10 cellular contexts compared by ENCODE assay signal in the genomic region with DNA sequence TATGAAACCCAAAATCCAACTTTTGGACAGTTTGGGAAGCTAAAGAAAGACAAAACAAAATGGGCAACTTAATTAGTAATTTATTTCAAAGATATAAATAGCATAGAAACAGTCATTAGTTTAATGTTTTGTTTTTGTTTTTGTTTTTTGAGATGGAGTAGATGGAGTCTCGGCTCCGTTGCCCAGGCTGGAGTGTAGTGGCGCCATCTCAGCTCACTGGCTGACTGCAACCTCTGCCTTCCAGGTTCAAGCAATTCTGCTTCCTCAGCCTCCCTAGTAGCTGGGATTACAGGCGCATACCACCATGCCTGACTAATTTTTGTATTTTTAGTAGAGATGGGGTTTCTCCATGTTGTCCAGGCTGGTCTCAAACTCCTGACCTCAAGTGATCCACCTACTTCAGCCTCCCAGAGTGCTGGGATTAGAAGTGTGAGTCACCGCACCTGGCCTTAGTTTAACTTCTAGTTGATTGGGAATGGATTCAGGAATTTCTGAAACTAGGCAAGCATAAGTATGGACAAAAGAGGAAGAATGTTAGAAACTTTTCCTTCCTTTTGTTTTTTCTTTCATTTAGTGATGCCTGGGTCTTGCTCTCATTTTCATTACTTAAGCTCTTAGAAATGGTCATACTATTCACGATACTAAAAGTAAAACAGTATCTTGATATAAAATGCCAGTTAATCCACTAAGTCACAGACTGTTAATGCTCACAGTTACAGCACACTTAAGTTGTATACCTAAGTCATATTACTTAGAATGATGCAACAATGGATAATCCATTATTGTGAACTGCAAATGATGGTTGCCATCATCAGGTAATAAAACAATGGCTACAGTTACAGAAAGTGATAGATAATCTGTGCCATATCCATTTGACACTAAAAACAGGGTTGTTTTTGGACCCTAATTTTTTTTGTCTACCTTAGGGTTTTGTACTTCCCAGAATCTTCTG. TPM values are rescaled to one million over a fixed set of nuclear protein-coding genes. Genes with fewer than 3 reads are reported as not detected.
DNase-seq lines count a peak whose midpoint lies in the region; ATAC-seq and TF ChIP-seq lines count a peak whose summit lies in the region.
"Had no signal": no experiment of that assay in that cellular context is flagged by ENCODE, and none has a peak within 500 bp of the region (broad histone marks: within the 10 kb centered on the region; RNA-seq: fewer than 3 reads in every experiment).

No MANE protein-coding gene starts in this region.

- H3K27me3 ChIP-seq in adipocyte (replicated peaks; ENCODE audit: control insufficient read depth, insufficient read depth, low read length) (no peaks in the 10 kb centered on the region), vagina (no peaks in the 10 kb centered on the region)

- intact Hi-C loops in vagina (cut with DNase I), result no loop called here

- peaks cover 54% of the 10 kb centered on the region for H3K4me1 ChIP-seq in adipocyte (ENCODE audit: control insufficient read depth, insufficient read depth, low read length)
- H3K4me1 ChIP-seq in vagina, result peaks cover 86% of the 10 kb centered on the region

- H3K4me3 Mint-ChIP-seq in stimulated activated naive CD8-positive, alpha-beta T cell treated with anti-CD3 and anti-CD28 coated beads, Interleukin-15, Interleukin-2, amounts not matched to agents 100 ng/mL and 50 ng/mL, for 24 hours, result no peak overlapping the region
- peak overlapping the region in 1 of 5 donors; percentile 12 for H3K4me3 Mint-ChIP-seq in immature natural killer cell

- peaks cover 99% of the 10 kb centered on the region for H3K4me1 Mint-ChIP-seq in stimulated activated naive CD8-positive, alpha-beta T cell treated with anti-CD3 and anti-CD28 coated beads, Interleukin-15, Interleukin-2, amounts not matched to agents 100 ng/mL and 50 ng/mL, for 24 hours (ENCODE audit: low read depth)
- peaks cover 91 to 100% of the 10 kb centered on the region in 2 donors for H3K4me1 Mint-ChIP-seq in immature natural killer cell

- H3K27ac ChIP-seq in vagina, result peak overlapping the region; percentile 19

- peak overlapping the region; percentile 77 for H3K27ac Mint-ChIP-seq in stimulated activated naive CD8-positive, alpha-beta T cell treated with anti-CD3 and anti-CD28 coated beads, Interleukin-15, Interleukin-2, amounts not matched to agents 100 ng/mL and 50 ng/mL, for 24 hours
- peak overlapping the region in 4 of 6 donors; percentile 13 to 72 (median 31) for H3K27ac Mint-ChIP-seq in immature natural killer cell

- H3K9me3 ChIP-seq in adipocyte (ENCODE audit: control insufficient read depth, low read length), result no peaks in the 10 kb centered on the region
- H3K9me3 ChIP-seq in vagina, result no peaks in the 10 kb centered on the region

- TF ChIP-seq POLR2A in vagina (IDR thresholded peaks at IDR 0.05), result no peak

- H3K36me3 ChIP-seq in adipocyte (ENCODE audit: control insufficient read depth, insufficient read depth, low read length, severe bottlenecking), result no peaks in the 10 kb centered on the region
- H3K36me3 ChIP-seq in vagina, result no peaks in the 10 kb centered on the region

- ATAC-seq in stimulated activated naive CD8-positive, alpha-beta T cell treated with anti-CD3 and anti-CD28 coated beads, Interleukin-15, Interleukin-2, amounts not matched to agents 100 U/mL and 50 U/mL, for 24 hours, result no peak
- ATAC-seq in HG03354 (IDR thresholded peaks at IDR 0.05; ENCODE audit: poor library complexity, severe bottlenecking, unreplicated experiment), result no peak

- peaks cover 18% of the 10 kb centered on the region for H3K36me3 Mint-ChIP-seq in stimulated activated naive CD8-positive, alpha-beta T cell treated with anti-CD3 and anti-CD28 coated beads, Interleukin-15, Interleukin-2, amounts not matched to agents 100 ng/mL and 50 ng/mL, for 24 hours (ENCODE audit: low read depth)
- H3K36me3 Mint-ChIP-seq in immature natural killer cell, result no peaks in the 10 kb centered on the region

- no peaks in the 10 kb centered on the region for H3K27me3 Mint-ChIP-seq in stimulated activated naive CD8-positive, alpha-beta T cell treated with anti-CD3 and anti-CD28 coated beads, Interleukin-15, Interleukin-2, amounts not matched to agents 100 ng/mL and 50 ng/mL, for 24 hours
- peaks cover 0 to 3% (median 0%) of the 10 kb centered on the region in 3 donors for H3K27me3 Mint-ChIP-seq in immature natural killer cell (ENCODE audit: low read depth in 3 of 3)

- DNase-seq in stimulated activated naive CD8-positive, alpha-beta T cell treated with anti-CD3 and anti-CD28 coated beads, Interleukin-15, Interleukin-2, amounts not matched to agents 100 U/mL and 50 U/mL, for 24 hours, result no peak
- DNase-seq in adipocyte (ENCODE audit: low read depth), result peak; percentile 54
- DNase-seq in immature natural killer cell, result no peak
- DNase-seq in vagina (ENCODE audit: extremely low spot score in 2 of 2), result no peak
- no peak for DNase-seq in stimulated activated CD4-positive, alpha-beta T cell treated with anti-CD3 and anti-CD28 coated beads, Interleukin-15, amount 100 ng/mL, for 24 hours
- DNase-seq in NCI-H510A (lab: John Stamatoyannopoulos, UW), result no peak
- DNase-seq: T1000 had no signal

- no peak overlapping the region for H3K9ac ChIP-seq in adipocyte (ENCODE audit: low read length)

- TF ChIP-seq CTCF in vagina (IDR thresholded peaks at IDR 0.05), result no peak

- H3K9me3 Mint-ChIP-seq in stimulated activated naive CD8-positive, alpha-beta T cell treated with anti-CD3 and anti-CD28 coated beads, Interleukin-15, Interleukin-2, amounts not matched to agents 100 ng/mL and 50 ng/mL, for 24 hours, result no peaks in the 10 kb centered on the region
- no peaks in the 10 kb centered on the region for H3K9me3 Mint-ChIP-seq in immature natural killer cell
- H3K9me3 Mint-ChIP-seq: activated T-helper 2 cell treated with anti-CD3 and anti-CD28 coated beads, Interferon-gamma antibody, Interleukin-2, Interleukin-4, amounts not matched to agents 10 μg/mL and 5 μg/mL and 100 μg/mL, durations not matched to agents 14 hours and 24 hours and 36 hours had no signal

- no peak overlapping the region for H3K4me3 ChIP-seq in adipocyte (ENCODE audit: low read length)
- no peak overlapping the region for H3K4me3 ChIP-seq in vagina

RNA-seq across cellular contexts. Expression of gene SENP6, which starts 8.2 kb away (rescaled TPM):
- 10 to 100 TPM; 32.5 to 57.3 (median 33.0) TPM for polyA plus RNA-seq in immature natural killer cell
- total RNA-seq in vagina, result 78.8 TPM
